ENCODE assay signal across 17 cellular contexts in genomic region chr11:103700605-103701004, GRCh38.
DNase-seq lines count a peak whose midpoint lies in the region; ATAC-seq and TF ChIP-seq lines count a peak whose summit lies in the region.
"Had no signal": no experiment of that assay in that cellular context is flagged by ENCODE, and none has a peak within 500 bp of the region (broad histone marks: within the 10 kb centered on the region; RNA-seq: fewer than 3 reads in every experiment).

No MANE protein-coding gene starts in this region.

- H3F3A ChIP-seq in PC-3 (ENCODE audit: low read length, unreplicated experiment): no peaks in the 10 kb centered on the region

- no peaks in the 10 kb centered on the region for H3K79me2 ChIP-seq in PC-3 (ENCODE audit: low read length)

- ATAC-seq in PC-3 (peak; percentile 57), omental fat pad (ENCODE audit: low FRiP score) (peak; percentile 98)
- ATAC-seq: stimulated activated effector memory CD8-positive, alpha-beta T cell treated with anti-CD3 and anti-CD28 coated beads, Interleukin-12 subunit alpha, Interleukin-12 subunit beta, amount 100 ng/mL, for 72 hours had no signal

- intact Hi-C loops in PC-3 (cut with micrococcal nuclease): no loop called here

- no TSS peak for BruUV-seq in PC-3 (replicated peaks; lab: Mats Ljungman, UMichigan)

- no peak overlapping the region for H3K27ac ChIP-seq in PC-3 (ENCODE audit: low read length)
- H3K27ac ChIP-seq: WERI-Rb-1 had no signal

- H3K4me3 ChIP-seq in AG09309 (ENCODE audit: control insufficient read depth, low read depth, low read length) (no peak overlapping the region), PC-3 (ENCODE audit: low read length) (no peak overlapping the region)

- DNase-seq in AG09309 (ENCODE audit: low read depth): peak; percentile 72
- DNase-seq in PC-3: peak; percentile 52
- peak; percentile 91 for DNase-seq in fibroblast of gingiva (ENCODE audit: low read depth)
- DNase-seq in omental fat pad (ENCODE audit: low spot score): no peak
- DNase-seq in activated CD4-positive, alpha-beta T cell treated with anti-CD3 and anti-CD28 coated beads, Interleukin-2, amount 50 U/mL, for 48 hours: no peak
- no peak for DNase-seq in activated naive CD4-positive, alpha-beta T cell treated with Interleukin-2 at 50 U/mL for 16 hours
- no peak for DNase-seq in activated T-cell treated with anti-CD3 and anti-CD28 coated beads, Interleukin-2, amount 50 U/mL, for 1 hour
- no peak for DNase-seq in COLO829 (ENCODE audit: low spot score)
- DNase-seq: activated naive CD8-positive, alpha-beta T cell treated with anti-CD3 and anti-CD28 coated beads for 36 hours; CD4-positive, CD25-positive, alpha-beta regulatory T cell; effector CD8-positive, alpha-beta T cell; mesendoderm; NCI-H2029 treated with DMSO at 0.1 percent for 48 hours; posterior cingulate gyrus; stimulated activated CD4-positive, alpha-beta T cell treated with anti-CD3 and anti-CD28 coated beads, Interleukin-2, amount 100 ng/mL, for 48 hours; WERI-Rb-1 had no signal

- no peak overlapping the region for H3K4me2 ChIP-seq in PC-3 (ENCODE audit: low read length)

- peaks cover 3% of the 10 kb centered on the region; the same call in 1 of the 2 replicates for H3K4me1 ChIP-seq in PC-3 (ENCODE audit: insufficient read depth, low read length)

- no peaks in the 10 kb centered on the region for H3K9me2 ChIP-seq in PC-3 (replicated peaks; ENCODE audit: low read length)

- no peak overlapping the region for H2AFZ ChIP-seq in PC-3 (ENCODE audit: low read length)

- no peaks in the 10 kb centered on the region for H3K36me3 ChIP-seq in PC-3 (ENCODE audit: low read depth, low read length)
- H3K36me3 ChIP-seq: WERI-Rb-1 had no signal

- CTCF ChIA-PET in PC-3 (lab: Charles Lee): no interaction called here

- no peak overlapping the region for H3K9ac ChIP-seq in PC-3 (ENCODE audit: low read length)

- no peaks in the 10 kb centered on the region for H4K20me1 ChIP-seq in PC-3 (ENCODE audit: low read length)

- no peaks in the 10 kb centered on the region for H3K27me3 ChIP-seq in PC-3 (ENCODE audit: low read length)

- POLR2A ChIA-PET in PC-3 (lab: Charles Lee; ENCODE audit: unreplicated experiment): no interaction called here

- no peaks in the 10 kb centered on the region for H3K9me3 ChIP-seq in PC-3 (ENCODE audit: low read length)

- TF ChIP-seq CTCF in AG09309 (IDR thresholded peaks at IDR 0.05; ENCODE audit: control insufficient read depth, insufficient read depth, low read depth, low read length, missing control alignments) (no peak), PC-3 (conservative IDR thresholded peaks at IDR 0.05; ENCODE audit: low read depth, low read length) (no peak), omental fat pad (IDR thresholded peaks at IDR 0.05) (no peak)

Comparison
In these comparisons a context has a peak if more than half of its experiments do, and no peak if none do; other contexts are left out.
1. DNase-seq: peak in AG09309 (single experiment), PC-3 (single experiment) and fibroblast of gingiva (single experiment); none in omental fat pad (single experiment), activated CD4-positive, alpha-beta T cell treated with anti-CD3 and anti-CD28 coated beads, Interleukin-2, amount 50 U/mL, for 48 hours (0 of 2), activated naive CD4-positive, alpha-beta T cell treated with Interleukin-2 at 50 U/mL for 16 hours (single experiment), activated T-cell treated with anti-CD3 and anti-CD28 coated beads, Interleukin-2, amount 50 U/mL, for 1 hour (single experiment) and COLO829 (single experiment).